Comparison of ENCODE assay signal across 9 cellular contexts in genomic region chr10:29119374-29119773, GRCh38.
DNase-seq lines count a peak whose midpoint lies in the region; ATAC-seq and TF ChIP-seq lines count a peak whose summit lies in the region.
"Had no signal": no experiment of that assay in that cellular context is flagged by ENCODE, and none has a peak within 500 bp of the region (broad histone marks: within the 10 kb centered on the region; RNA-seq: fewer than 3 reads in every experiment).

No MANE protein-coding gene starts in this region.

- ATAC-seq in Right ventricle myocardium inferior (no peak), HG03342 (IDR thresholded peaks at IDR 0.05; ENCODE audit: unreplicated experiment) (no peak), natural killer cell (no peak)

- no peak overlapping the region for H3K9ac ChIP-seq in OCI-LY3 (ENCODE audit: low read length)

- no peaks in the 10 kb centered on the region for H3K9me3 ChIP-seq in cardiac muscle cell (ENCODE audit: low read depth)
- H3K9me3 ChIP-seq in OCI-LY3 (ENCODE audit: insufficient read depth, low read length): no peaks in the 10 kb centered on the region
- H3K9me3 ChIP-seq in tibial artery: peaks cover 0 to 29% (median 0%) of the 10 kb centered on the region in 3 donors

- H3K4me1 ChIP-seq in cardiac muscle cell (ENCODE audit: low read depth): peaks cover 11% of the 10 kb centered on the region
- H3K4me1 ChIP-seq in OCI-LY3 (ENCODE audit: low read length): no peaks in the 10 kb centered on the region
- H3K4me1 ChIP-seq in tibial artery: no peaks in the 10 kb centered on the region

- peaks cover 7 to 14% of the 10 kb centered on the region in 2 donors for H3K9me3 Mint-ChIP-seq in natural killer cell

- no peak overlapping the region for H3K4me2 ChIP-seq in OCI-LY3 (ENCODE audit: low read length)

- peak; percentile 41 for TF ChIP-seq CTCF in cardiac muscle cell (IDR thresholded peaks at IDR 0.05; ENCODE audit: low read depth, low read length)
- peak; percentile 27 for TF ChIP-seq CTCF in OCI-LY3 (IDR thresholded peaks at IDR 0.05; ENCODE audit: low read depth, low read length)
- TF ChIP-seq CTCF in tibial artery (IDR thresholded peaks at IDR 0.05): peak; percentile 10 to 17
- no peak for TF ChIP-seq CTCF in natural killer cell (IDR thresholded peaks at IDR 0.05)

- H3K4me3 ChIP-seq in cardiac muscle cell (no peak overlapping the region), OCI-LY3 (ENCODE audit: low read length) (no peak overlapping the region), tibial artery (no peak overlapping the region)

- peaks cover 9% of the 10 kb centered on the region for H3K36me3 Mint-ChIP-seq in natural killer cell

- H3K36me3 ChIP-seq in cardiac muscle cell (no peaks in the 10 kb centered on the region), OCI-LY3 (replicated peaks; ENCODE audit: low read depth, low read length) (no peaks in the 10 kb centered on the region), tibial artery (no peaks in the 10 kb centered on the region)

- no peak overlapping the region for H3K27ac Mint-ChIP-seq in natural killer cell
- H3K27ac Mint-ChIP-seq: stimulated activated naive CD8-positive, alpha-beta T cell treated with anti-CD3 and anti-CD28 coated beads, Interleukin-15, Interleukin-2, amounts not matched to agents 100 ng/mL and 50 ng/mL, for 24 hours had no signal

- H3K4me1 Mint-ChIP-seq in natural killer cell: no peaks in the 10 kb centered on the region

- intact Hi-C loops in Right ventricle myocardium inferior (cut with DNase I) (no loop called here), tibial artery (cut with DNase I; ENCODE audit: low total_unique reads) (no loop called here), natural killer cell (cut with micrococcal nuclease) (no loop called here)

- H3K4me3 Mint-ChIP-seq in natural killer cell: no peak overlapping the region
- H3K4me3 Mint-ChIP-seq: stimulated activated naive CD8-positive, alpha-beta T cell treated with anti-CD3 and anti-CD28 coated beads, Interleukin-15, Interleukin-2, amounts not matched to agents 100 ng/mL and 50 ng/mL, for 24 hours had no signal

- H4K20me1 ChIP-seq in OCI-LY3 (ENCODE audit: insufficient read depth, low read length): no peaks in the 10 kb centered on the region

- peaks cover 0 to 2% of the 10 kb centered on the region in 2 donors for H3K27me3 Mint-ChIP-seq in natural killer cell (ENCODE audit: low read depth in 2 of 2)
- H3K27me3 Mint-ChIP-seq: stimulated activated naive CD8-positive, alpha-beta T cell treated with anti-CD3 and anti-CD28 coated beads, Interleukin-15, Interleukin-2, amounts not matched to agents 100 ng/mL and 50 ng/mL, for 24 hours had no signal

- H3K27me3 ChIP-seq in cardiac muscle cell: no peaks in the 10 kb centered on the region
- H3K27me3 ChIP-seq in OCI-LY3 (ENCODE audit: low read depth, low read length): no peaks in the 10 kb centered on the region
- no peaks in the 10 kb centered on the region for H3K27me3 ChIP-seq in tibial artery

- no peak overlapping the region for H2AFZ ChIP-seq in OCI-LY3 (ENCODE audit: low read depth, low read length)

- H3K27ac ChIP-seq in cardiac muscle cell (no peak overlapping the region), OCI-LY3 (ENCODE audit: low read length) (no peak overlapping the region), tibial artery (no peak overlapping the region)

- DNase-seq in cardiac muscle cell (ENCODE audit: low read depth in 1 of 2, low spot score in 1 of 2) (no peak), Right ventricle myocardium inferior (ENCODE audit: missing footprints) (no peak), glomerular visceral epithelial cell (ENCODE audit: extremely low spot score) (peak; percentile 15), tibial artery (no peak), NCI-H1930 (lab: John Stamatoyannopoulos, UW) (no peak), natural killer cell (no peak)

- no peaks in the 10 kb centered on the region for H3K79me2 ChIP-seq in OCI-LY3 (ENCODE audit: low read length)
